In the genomic region with DNA sequence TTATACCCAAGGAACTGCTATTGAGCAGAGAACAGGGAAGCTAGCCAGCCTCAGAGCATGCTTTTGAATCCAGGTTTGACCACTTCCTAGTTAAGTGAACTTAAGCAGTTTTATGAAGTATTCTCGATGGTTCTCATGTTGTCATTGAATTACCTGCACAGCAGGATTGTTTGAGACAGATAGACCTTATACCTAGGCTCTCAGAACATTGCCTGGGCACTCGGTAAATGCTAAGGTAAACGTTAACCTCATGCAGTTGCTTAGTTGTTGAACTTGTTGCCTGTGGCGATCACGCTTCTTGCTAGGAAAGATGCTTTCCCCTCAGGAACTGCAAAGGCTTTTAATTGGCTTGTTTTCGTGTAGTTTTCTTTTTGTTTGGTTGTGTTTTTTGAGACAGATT, we compare ENCODE assay signal across 24 cellular contexts.
"Had no signal": no experiment of that assay in that cellular context is flagged by ENCODE, and none has a peak within 500 bp of the region (broad histone marks: within the 10 kb centered on the region; RNA-seq: fewer than 3 reads in every experiment).

No MANE protein-coding gene starts in this region.

- H3K9me3 ChIP-seq: adrenal gland, ascending aorta, stomach, suprapubic skin, vagina had no signal

- FAIRE-seq: small intestine had no signal

- ATAC-seq: activated T-cell treated with anti-CD3 and anti-CD28 coated beads, Interleukin-2, amount 50 U/mL, for 4 hours; foreskin keratinocyte; sciatic nerve; stimulated activated effector memory CD8-positive, alpha-beta T cell treated with anti-CD3 and anti-CD28 coated beads, Interleukin-12 subunit alpha, Interleukin-12 subunit beta, amount 100 ng/mL, for 72 hours had no signal

- H3K4me1 ChIP-seq: adrenal gland, ascending aorta, foreskin keratinocyte, left ventricle myocardium inferior, stomach, suprapubic skin, tibial nerve, vagina had no signal

- H3K27ac ChIP-seq: adrenal gland, ascending aorta, brain microvascular endothelial cell, foreskin keratinocyte, left ventricle myocardium inferior, stomach, suprapubic skin, tibial nerve, vagina had no signal

- DNase-seq: activated CD4-positive, alpha-beta T cell treated with anti-CD3 and anti-CD28 coated beads for 4 hours; activated CD4-positive, alpha-beta T cell treated with anti-CD3 and anti-CD28 coated beads, Interleukin-2, amount 50 U/mL, for 48 hours; activated CD4-positive, CD25-positive, alpha-beta regulatory T cell; activated CD8-positive, alpha-beta memory T cell treated with anti-CD3 and anti-CD28 coated beads, Interleukin-2, amount 50 U/mL, for 48 hours; activated naive CD4-positive, alpha-beta T cell; activated T-cell treated with anti-CD3 and anti-CD28 coated beads, Interleukin-2, amount 50 U/mL, for 4 hours; adrenal gland; brain microvascular endothelial cell; caudate nucleus; effector CD4-positive, alpha-beta T cell; foreskin keratinocyte; kidney glomerular epithelial cell; left ventricle myocardium inferior; posterior cingulate gyrus; small intestine; stimulated activated CD4-positive, alpha-beta T cell treated with anti-CD3 and anti-CD28 coated beads, Interleukin-2, amount 100 ng/mL, for 24 hours; stomach; T1000 had no signal

- H3K27me3 ChIP-seq: adrenal gland, ascending aorta, brain microvascular endothelial cell, foreskin keratinocyte, stomach, suprapubic skin, tibial nerve, vagina had no signal

- H3K36me3 ChIP-seq: adrenal gland, ascending aorta, brain microvascular endothelial cell, left ventricle myocardium inferior, stomach, suprapubic skin, tibial nerve, vagina had no signal

- H3K4me3 ChIP-seq: adrenal gland, ascending aorta, left ventricle myocardium inferior, stomach, suprapubic skin, tibial nerve, vagina had no signal
